ENCODE assay signal across 1 cellular context in the genomic region with DNA sequence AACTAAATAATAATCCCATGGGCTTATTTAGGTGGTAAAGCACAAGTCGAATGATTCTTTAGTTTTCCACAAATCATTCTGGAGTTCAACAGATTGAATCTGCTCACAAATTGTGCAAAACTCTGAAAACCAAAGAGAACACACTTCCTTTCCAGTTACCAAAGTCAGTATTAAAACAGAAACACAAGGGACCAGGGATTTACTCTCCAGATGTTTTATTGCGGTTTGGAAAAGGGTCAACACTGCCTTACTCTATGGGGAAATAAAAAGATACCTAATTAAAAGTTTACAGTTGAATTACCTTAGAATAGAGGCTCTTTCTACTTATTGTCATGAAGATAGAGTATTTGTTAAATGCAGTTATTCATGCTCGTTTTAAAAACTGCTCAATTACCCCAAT.
TF ChIP-seq lines count a peak whose summit lies in the region.

No MANE protein-coding gene starts in this region.

TF ChIP-seq in HepG2, 621 proteins besides CTCF, POLR2A, EP300 and RAD21:
- no peak for TF ChIP-seq ZNF20 (CRISPR knock-in tag; IDR thresholded peaks at IDR 0.05)
- TF ChIP-seq ZNF30 (CRISPR knock-in tag; IDR thresholded peaks at IDR 0.05) = no peak
- TF ChIP-seq FOXM1 (CRISPR knock-in tag; IDR thresholded peaks at IDR 0.05) = no peak
- TF ChIP-seq ZNF780A (CRISPR knock-in tag; IDR thresholded peaks at IDR 0.05) = no peak
- no peak for TF ChIP-seq BCL6 (CRISPR knock-in tag; IDR thresholded peaks at IDR 0.05)
- no peak for TF ChIP-seq ZEB1 (IDR thresholded peaks at IDR 0.05; ENCODE audit: insufficient replicate concordance, low read depth)
- no peak for TF ChIP-seq TGIF2 (CRISPR knock-in tag; IDR thresholded peaks at IDR 0.05)
- no peak for TF ChIP-seq SRSF9 (IDR thresholded peaks at IDR 0.05; ENCODE audit: borderline replicate concordance, insufficient read depth, low read depth, low read length, poor library complexity, severe bottlenecking)
- TF ChIP-seq ZNF703 (CRISPR knock-in tag; IDR thresholded peaks at IDR 0.05; ENCODE audit: borderline replicate concordance) = no peak
- no peak for TF ChIP-seq NCOR1 (IDR thresholded peaks at IDR 0.05; ENCODE audit: borderline replicate concordance, low read length)
- TF ChIP-seq HOXA3 (CRISPR knock-in tag; IDR thresholded peaks at IDR 0.05) = no peak
- no peak for TF ChIP-seq ZC3H4 (CRISPR knock-in tag; IDR thresholded peaks at IDR 0.05; ENCODE audit: borderline replicate concordance)
- no peak for TF ChIP-seq ZNF329 (CRISPR knock-in tag; IDR thresholded peaks at IDR 0.05; ENCODE audit: low read depth)
- TF ChIP-seq, protein P1, sequence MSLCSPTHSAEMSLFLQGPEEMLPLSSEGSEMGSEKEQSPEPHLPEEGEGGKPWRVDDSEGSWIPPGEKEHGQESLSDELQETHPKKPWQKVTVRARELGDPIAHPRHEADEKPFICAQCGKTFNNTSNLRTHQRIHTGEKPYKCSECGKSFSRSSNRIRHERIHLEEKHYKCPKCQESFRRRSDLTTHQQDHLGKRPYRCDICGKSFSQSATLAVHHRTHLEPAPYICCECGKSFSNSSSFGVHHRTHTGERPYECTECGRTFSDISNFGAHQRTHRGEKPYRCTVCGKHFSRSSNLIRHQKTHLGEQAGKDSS (CRISPR knock-in tag; IDR thresholded peaks at IDR 0.05; ENCODE audit: borderline replicate concordance, low read depth) = no peak
